ENCODE assay signal across 9 cellular contexts in the genomic region with DNA sequence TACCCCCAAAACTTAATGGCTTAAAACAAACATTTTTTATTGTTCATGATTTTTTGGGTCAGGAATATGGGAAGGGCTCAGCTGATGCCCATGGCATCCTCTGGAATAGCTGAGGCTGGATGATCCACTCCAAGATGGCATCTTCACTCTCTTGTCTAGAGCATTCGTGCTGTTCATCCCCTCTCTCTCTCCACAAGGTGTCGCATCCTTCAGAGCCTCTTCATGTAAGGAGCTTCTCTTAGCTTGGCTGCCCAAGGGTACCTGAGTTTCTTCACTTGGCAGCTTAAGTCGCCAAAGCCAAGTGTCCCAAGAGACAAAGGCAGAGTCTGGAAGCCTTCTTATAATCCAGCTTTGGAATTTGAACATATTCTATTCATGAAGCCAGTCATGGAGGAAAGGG.
A peak's percentile ranks its signal among the peaks of the same experiment; 100 is the strongest.
DNase-seq lines count a peak whose midpoint lies in the region; ATAC-seq and TF ChIP-seq lines count a peak whose summit lies in the region.
"Had no signal": no experiment of that assay in that cellular context is flagged by ENCODE, and none has a peak within 500 bp of the region (broad histone marks: within the 10 kb centered on the region; RNA-seq: fewer than 3 reads in every experiment).

No MANE protein-coding gene starts in this region.

- H3K9ac ChIP-seq in HCT116 (ENCODE audit: low read length) (no peak overlapping the region), mesenchymal stem cell (ENCODE audit: low read length) (no peak overlapping the region)

- no TSS peak for BruUV-seq in HCT116 (replicated peaks; lab: Mats Ljungman, UMichigan)

- H3K4ac ChIP-seq in mesenchymal stem cell (ENCODE audit: low read depth in 1 of 2, low read length in 2 of 2), result no peak overlapping the region

- ATAC-seq in HCT116, result peak; percentile 98
- no peak for ATAC-seq in activated CD8-positive, alpha-beta T cell treated with anti-CD3 and anti-CD28 coated beads for 36 hours
- ATAC-seq: stimulated activated naive CD8-positive, alpha-beta T cell treated with anti-CD3 and anti-CD28 coated beads, Interleukin-15, Interleukin-2, amounts not matched to agents 100 U/mL and 50 U/mL, for 24 hours had no signal

- CTCF ChIA-PET in HCT116 (lab: Charles Lee), result interaction anchor here (0.6 to 1.5 kb wide), 11 partner anchors 9 to 713 kb away, joined by 3 to 17 read pairs (median 4); no protein-coding TSS in a partner anchor
- CTCF ChIA-PET in activated CD8-positive, alpha-beta T cell treated with anti-CD3 and anti-CD28 coated beads for 36 hours (lab: Charles Lee), result no interaction called here

- no peaks in the 10 kb centered on the region for H4K20me1 ChIP-seq in HCT116 (ENCODE audit: insufficient read depth)

- RAD21 ChIA-PET in HCT116 (lab: Charles Lee; ENCODE audit: low non-redundant PET in 1 of 2, low total read pairs in 2 of 2, uncharacterized antibody in 2 of 2, unreplicated experiment in 2 of 2), result no interaction called here

- WGBS in mesenchymal stem cell, result 63% methylated on average over 3 of the region's 3 CpGs
- 31 to 42% methylated on average over 3 of the region's 3 CpGs for WGBS in thyroid gland, 2 donors

- TF ChIP-seq POLR2A in HCT116 (IDR thresholded peaks at IDR 0.05; ENCODE audit: borderline replicate concordance, extremely low read depth, insufficient read depth, insufficient read length), result no peak
- no peak for TF ChIP-seq POLR2A in thyroid gland (IDR thresholded peaks at IDR 0.05)

- no peak overlapping the region for H4K8ac ChIP-seq in mesenchymal stem cell (ENCODE audit: low read length)

- H3K79me1 ChIP-seq in mesenchymal stem cell (replicated peaks; ENCODE audit: low read length, poor library complexity, severe bottlenecking), result no peaks in the 10 kb centered on the region

- H2BK120ac ChIP-seq in mesenchymal stem cell (ENCODE audit: low read depth, low read length), result no peak overlapping the region

- no peak overlapping the region for H3K27ac ChIP-seq in HCT116 (ENCODE audit: low read depth, low read length)
- no peak overlapping the region for H3K27ac ChIP-seq in mesenchymal stem cell (ENCODE audit: low read length, poor library complexity, severe bottlenecking)
- no peak overlapping the region for H3K27ac ChIP-seq in thyroid gland

- H3K27ac Mint-ChIP-seq in activated CD8-positive, alpha-beta T cell treated with anti-CD3 and anti-CD28 coated beads for 36 hours, result no peak overlapping the region

- no peak overlapping the region for H3K4me3 ChIP-seq in GM12864 (ENCODE audit: low read depth, low read length)
- H3K4me3 ChIP-seq in HCT116 (replicated peaks in 1 of 2; ENCODE audit: low read depth in 1 of 2, low read length in 2 of 2), result no peak overlapping the region
- H3K4me3 ChIP-seq in mesenchymal stem cell (ENCODE audit: insufficient read depth in 1 of 2, low read depth in 1 of 2, low read length in 2 of 2), result no peak overlapping the region
- H3K4me3 ChIP-seq in thyroid gland (replicated peaks in 1 of 3), result no peak overlapping the region

- H3K4me2 ChIP-seq in HCT116 (ENCODE audit: low read length) (no peak overlapping the region), mesenchymal stem cell (ENCODE audit: low read length, poor library complexity, severe bottlenecking) (no peak overlapping the region)

- TF ChIP-seq RAD21 in HCT116 (IDR thresholded peaks at IDR 0.05; ENCODE audit: low read depth), result peak; percentile 64

- POLR2A ChIA-PET in HCT116 (lab: Charles Lee), result no interaction called here
- POLR2A ChIA-PET in activated CD8-positive, alpha-beta T cell treated with anti-CD3 and anti-CD28 coated beads for 36 hours (lab: Charles Lee), result no interaction called here

- intact Hi-C loops in HCT116 (cut with micrococcal nuclease), result loop anchor here (1.0 to 5.0 kb wide), 3 partner anchors 494 to 713 kb away; no protein-coding TSS in a partner anchor
- intact Hi-C loops in thyroid gland (cut with DNase I), result no loop called here
- intact Hi-C loops in activated CD8-positive, alpha-beta T cell treated with anti-CD3 and anti-CD28 coated beads for 36 hours (cut with micrococcal nuclease), result no loop called here

- H3K23ac ChIP-seq in mesenchymal stem cell (ENCODE audit: low read length in 2 of 2), result no peak overlapping the region

- H3K18ac ChIP-seq in mesenchymal stem cell (ENCODE audit: low read depth in 1 of 2, low read length in 2 of 2), result no peak overlapping the region

- H2AK5ac ChIP-seq in mesenchymal stem cell (ENCODE audit: low read length, severe bottlenecking), result no peak overlapping the region

- peak; percentile 3 for DNase-seq in GM12864 (ENCODE audit: low read depth)
- DNase-seq in HCT116 (ENCODE audit: low read depth, low spot score), result peak; percentile 48
- DNase-seq in RPMI8226, result peak; percentile 43
- DNase-seq in mesenchymal stem cell, result peak; percentile 27
- no peak for DNase-seq in thyroid gland
- DNase-seq in central memory CD4-positive, alpha-beta T cell, result no peak
- no peak for DNase-seq in activated CD8-positive, alpha-beta T cell treated with anti-CD3 and anti-CD28 coated beads for 36 hours
- no peak for DNase-seq in cortex of kidney (lab: John Stamatoyannopoulos, UW)
- DNase-seq: stimulated activated naive CD8-positive, alpha-beta T cell treated with anti-CD3 and anti-CD28 coated beads, Interleukin-15, Interleukin-2, amounts not matched to agents 100 U/mL and 50 U/mL, for 24 hours had no signal

- H2BK5ac ChIP-seq in mesenchymal stem cell (ENCODE audit: low read depth, low read length, poor library complexity, severe bottlenecking), result no peak overlapping the region

- H3K27me3 ChIP-seq in HCT116 (ENCODE audit: insufficient read depth, low read length) (no peaks in the 10 kb centered on the region), mesenchymal stem cell (ENCODE audit: control insufficient read depth in 1 of 2, insufficient read depth in 1 of 2, low read length in 2 of 2) (no peaks in the 10 kb centered on the region), thyroid gland (no peaks in the 10 kb centered on the region)

- no peak overlapping the region for H4K91ac ChIP-seq in mesenchymal stem cell (ENCODE audit: low read length)

- H3K36me3 Mint-ChIP-seq in activated CD8-positive, alpha-beta T cell treated with anti-CD3 and anti-CD28 coated beads for 36 hours (ENCODE audit: low read depth), result no peaks in the 10 kb centered on the region

- H3K4me1 Mint-ChIP-seq in activated CD8-positive, alpha-beta T cell treated with anti-CD3 and anti-CD28 coated beads for 36 hours (ENCODE audit: low read depth), result no peaks in the 10 kb centered on the region

- no peaks in the 10 kb centered on the region for H3K9me3 Mint-ChIP-seq in activated CD8-positive, alpha-beta T cell treated with anti-CD3 and anti-CD28 coated beads for 36 hours

- H3K9me2 ChIP-seq in HCT116 (ENCODE audit: insufficient read depth), result no peaks in the 10 kb centered on the region

- H2AFZ ChIP-seq in HCT116 (ENCODE audit: low read depth, low read length, poor library complexity, severe bottlenecking) (no peak overlapping the region), mesenchymal stem cell (ENCODE audit: low read depth, low read length) (no peak overlapping the region)

- H2BK15ac ChIP-seq in mesenchymal stem cell (ENCODE audit: low read depth, poor library complexity, severe bottlenecking), result no peak overlapping the region

- no peaks in the 10 kb centered on the region for H3K27me3 Mint-ChIP-seq in activated CD8-positive, alpha-beta T cell treated with anti-CD3 and anti-CD28 coated beads for 36 hours

- H3K9me3 ChIP-seq in HCT116 (ENCODE audit: control insufficient read depth in 1 of 2, insufficient read depth in 1 of 2, low read depth in 1 of 2, low read length in 2 of 2) (no peaks in the 10 kb centered on the region), mesenchymal stem cell (ENCODE audit: control insufficient read depth, low read length) (no peaks in the 10 kb centered on the region), thyroid gland (no peaks in the 10 kb centered on the region)

- no peaks in the 10 kb centered on the region for H3K79me2 ChIP-seq in HCT116 (ENCODE audit: insufficient read depth, low read length)

- no peak overlapping the region for H3K14ac ChIP-seq in mesenchymal stem cell (ENCODE audit: low read length in 2 of 2)

- TF ChIP-seq CTCF in GM12864 (IDR thresholded peaks at IDR 0.05; ENCODE audit: low read depth, low read length, missing control alignments), result peak; percentile 27
- TF ChIP-seq CTCF in HCT116 (IDR thresholded peaks at IDR 0.05 in 2 of 3, conservative IDR thresholded peaks at IDR 0.05 in 1 of 3; ENCODE audit: borderline replicate concordance in 1 of 3, insufficient read depth in 1 of 3, low read depth in 2 of 3, low read length in 2 of 3), result peak; percentile 45 to 66 (median 64); a peak in 5 of 6 replicates
- TF ChIP-seq CTCF in thyroid gland (IDR thresholded peaks at IDR 0.05), result no peak
- TF ChIP-seq CTCF in activated CD8-positive, alpha-beta T cell treated with anti-CD3 and anti-CD28 coated beads for 36 hours (IDR thresholded peaks at IDR 0.05), result no peak

- H3K4me1 ChIP-seq in HCT116 (ENCODE audit: control insufficient read depth in 1 of 2, insufficient read depth in 2 of 2, low read length in 2 of 2) (no peaks in the 10 kb centered on the region), mesenchymal stem cell (ENCODE audit: control insufficient read depth, insufficient read depth, low read depth, low read length) (no peaks in the 10 kb centered on the region), thyroid gland (no peaks in the 10 kb centered on the region)

- no peak overlapping the region for H2BK12ac ChIP-seq in mesenchymal stem cell (ENCODE audit: low read length in 2 of 2)

- no peaks in the 10 kb centered on the region for H3K36me3 ChIP-seq in HCT116 (ENCODE audit: control insufficient read depth in 1 of 2, insufficient read depth in 2 of 2, low read length in 2 of 2)
- H3K36me3 ChIP-seq in mesenchymal stem cell (ENCODE audit: control insufficient read depth in 1 of 2, insufficient read depth in 2 of 2, low read depth in 1 of 2, low read length in 2 of 2), result no peaks in the 10 kb centered on the region
- H3K36me3 ChIP-seq in thyroid gland, result no peaks in the 10 kb centered on the region

- no peak overlapping the region for H3K4me3 Mint-ChIP-seq in activated CD8-positive, alpha-beta T cell treated with anti-CD3 and anti-CD28 coated beads for 36 hours

TF ChIP-seq in HCT116, 20 proteins besides CTCF, POLR2A, EP300 and RAD21:
- TF ChIP-seq CBX3 (IDR thresholded peaks at IDR 0.05; ENCODE audit: low read depth) (0 out of 2 replicates have a peak, but pooled peaks have one; percentile 59), YY1 (IDR thresholded peaks at IDR 0.05; ENCODE audit: extremely low read depth, insufficient replicate concordance, low read depth, low read length) (peak; percentile 66), JUND (IDR thresholded peaks at IDR 0.05) (no peak)

Comparison
In these comparisons a context has a peak if more than half of its experiments do, and no peak if none do; other contexts are left out.
1. DNase-seq: peak in GM12864 (single experiment), HCT116 (single experiment), RPMI8226 (single experiment) and mesenchymal stem cell (single experiment); none in thyroid gland (0 of 2), central memory CD4-positive, alpha-beta T cell (single experiment), activated CD8-positive, alpha-beta T cell treated with anti-CD3 and anti-CD28 coated beads for 36 hours (single experiment) and cortex of kidney (single experiment).
2. CTCF ChIP-seq: peak in GM12864 (single experiment) and HCT116 (3 of 3); none in thyroid gland (0 of 6) and activated CD8-positive, alpha-beta T cell treated with anti-CD3 and anti-CD28 coated beads for 36 hours (single experiment).